14 cellular contexts compared by ENCODE assay signal in genomic region chr9:130779153-130779855, GRCh38. TPM values are rescaled to one million over a fixed set of nuclear protein-coding genes. Genes with fewer than 3 reads are reported as not detected.
DNase-seq lines count a peak whose midpoint lies in the region; ATAC-seq and TF ChIP-seq lines count a peak whose summit lies in the region.
"Had no signal": no experiment of that assay in that cellular context is flagged by ENCODE, and none has a peak within 500 bp of the region (broad histone marks: within the 10 kb centered on the region; RNA-seq: fewer than 3 reads in every experiment).

No MANE protein-coding gene starts in this region.

- H4K20me1 ChIP-seq in fibroblast of lung (ENCODE audit: control insufficient read depth, extremely low read depth, insufficient read depth, low read length) = no peaks in the 10 kb centered on the region

- intact Hi-C loops in prostate gland (cut with DNase I) = no loop called here

- peaks cover 57% of the 10 kb centered on the region for H3K79me2 ChIP-seq in ACC112 (ENCODE audit: control insufficient read depth, insufficient read depth, low read length, unreplicated experiment)
- peaks cover 36% of the 10 kb centered on the region for H3K79me2 ChIP-seq in fibroblast of lung (ENCODE audit: control insufficient read depth, insufficient read depth, low read length)

- peaks cover 10% of the 10 kb centered on the region for H3K4me1 Mint-ChIP-seq in activated T-helper 17 cell treated with anti-CD3 and anti-CD28 coated beads, Interleukin-2, amount 50 U/mL, for 72 hours

- no peak for TF ChIP-seq POLR2A in prostate gland (IDR thresholded peaks at IDR 0.05)

- DNase-seq in MG63 (peak; percentile 28), fibroblast of lung (ENCODE audit: low read depth in 2 of 2) (peak; percentile 54 to 62), prostate gland (ENCODE audit: low spot score) (no peak), NCI-H510A treated with DMSO at 0.1 percent for 48 hours (lab: John Stamatoyannopoulos, UW) (no peak)
- no peak for DNase-seq in stimulated activated CD8-positive, alpha-beta memory T cell treated with anti-CD3 and anti-CD28 coated beads, Interleukin-4, amount 100 ng/mL, for 48 hours
- DNase-seq: foreskin melanocyte, natural killer cell, NCI-H2107 had no signal

- no peak overlapping the region for H3K4me3 ChIP-seq in ACC112 (ENCODE audit: low read depth, low read length)
- H3K4me3 ChIP-seq in MG63 = no peak overlapping the region
- H3K4me3 ChIP-seq in fibroblast of lung (replicated peaks in 1 of 4; ENCODE audit: control extremely low read depth in 1 of 4, insufficient read depth in 1 of 4, low read depth in 3 of 4, low read length in 4 of 4) = no peak overlapping the region
- no peak overlapping the region for H3K4me3 ChIP-seq in prostate gland

- H3K36me3 Mint-ChIP-seq in activated T-helper 17 cell treated with anti-CD3 and anti-CD28 coated beads, Interleukin-2, amount 50 U/mL, for 72 hours (ENCODE audit: low read depth) = no peaks in the 10 kb centered on the region

- ATAC-seq in GM21381 (IDR thresholded peaks at IDR 0.05; ENCODE audit: unreplicated experiment) = no peak
- no peak for ATAC-seq in activated T-helper 17 cell treated with anti-CD3 and anti-CD28 coated beads, Interleukin-2, amount 50 U/mL, for 72 hours (replicated peaks)
- ATAC-seq: natural killer cell had no signal

- H3K9me3 ChIP-seq in MG63 (peaks cover 14% of the 10 kb centered on the region), fibroblast of lung (ENCODE audit: control insufficient read depth, insufficient read depth, low read depth, low read length) (no peaks in the 10 kb centered on the region), prostate gland (no peaks in the 10 kb centered on the region)
- H3K9me3 ChIP-seq: thoracic aorta had no signal

- peaks cover 45% of the 10 kb centered on the region for H3K4me1 ChIP-seq in ACC112 (ENCODE audit: control insufficient read depth, insufficient read depth, low read length, unreplicated experiment)
- peaks cover 38% of the 10 kb centered on the region for H3K4me1 ChIP-seq in fibroblast of lung (ENCODE audit: control insufficient read depth, extremely low read depth, insufficient read depth, low read length)
- peaks cover 4% of the 10 kb centered on the region for H3K4me1 ChIP-seq in prostate gland (replicated peaks)

- 35% methylated on average over 9 of the region's 9 CpGs for WGBS in prostate gland

- H3K27me3 Mint-ChIP-seq in activated T-helper 17 cell treated with anti-CD3 and anti-CD28 coated beads, Interleukin-2, amount 50 U/mL, for 72 hours = no peaks in the 10 kb centered on the region
- H3K27me3 Mint-ChIP-seq: activated naive CD8-positive, alpha-beta T cell; B cell had no signal

- H3K27me3 ChIP-seq in ACC112 (ENCODE audit: insufficient read depth, low read length) (no peaks in the 10 kb centered on the region), MG63 (no peaks in the 10 kb centered on the region), fibroblast of lung (ENCODE audit: control insufficient read depth, insufficient read depth, low read length) (no peaks in the 10 kb centered on the region), prostate gland (replicated peaks; ENCODE audit: insufficient read depth) (no peaks in the 10 kb centered on the region)

- peak overlapping the region; percentile 16 for H3K9ac ChIP-seq in fibroblast of lung (ENCODE audit: insufficient read depth, low read length)

- no peak overlapping the region for H3K27ac Mint-ChIP-seq in activated T-helper 17 cell treated with anti-CD3 and anti-CD28 coated beads, Interleukin-2, amount 50 U/mL, for 72 hours
- H3K27ac Mint-ChIP-seq: activated naive CD8-positive, alpha-beta T cell; B cell; natural killer cell had no signal

- no peaks in the 10 kb centered on the region for H3K9me3 Mint-ChIP-seq in activated T-helper 17 cell treated with anti-CD3 and anti-CD28 coated beads, Interleukin-2, amount 50 U/mL, for 72 hours

- H3K4me2 ChIP-seq in fibroblast of lung (ENCODE audit: extremely low read depth, insufficient read depth, low read length) = peak overlapping the region; percentile 75

- H3K36me3 ChIP-seq in ACC112 (ENCODE audit: insufficient read depth, low read length) = peaks cover 8% of the 10 kb centered on the region
- no peaks in the 10 kb centered on the region; the same call in 1 of the 2 replicates for H3K36me3 ChIP-seq in MG63
- H3K36me3 ChIP-seq in fibroblast of lung (ENCODE audit: control insufficient read depth, insufficient read depth, low read length) = no peaks in the 10 kb centered on the region
- no peaks in the 10 kb centered on the region for H3K36me3 ChIP-seq in prostate gland
- H3K36me3 ChIP-seq: thoracic aorta had no signal

- TF ChIP-seq CTCF in fibroblast of lung (conservative IDR thresholded peaks at IDR 0.05 in 1 of 2, IDR thresholded peaks at IDR 0.05 in 1 of 2; ENCODE audit: low read depth in 1 of 2, low read length in 2 of 2) (no peak), prostate gland (IDR thresholded peaks at IDR 0.05) (no peak)

- H3K27ac ChIP-seq in ACC112 (ENCODE audit: low read depth, low read length) (peak overlapping the region; percentile 99), fibroblast of lung (ENCODE audit: insufficient read depth, low read length) (peak overlapping the region; percentile 96), prostate gland (peak overlapping the region; percentile 70 to 80)

- no peak overlapping the region for H3K4me3 Mint-ChIP-seq in activated T-helper 17 cell treated with anti-CD3 and anti-CD28 coated beads, Interleukin-2, amount 50 U/mL, for 72 hours
- H3K4me3 Mint-ChIP-seq: activated naive CD8-positive, alpha-beta T cell; B cell; natural killer cell had no signal

- H2AFZ ChIP-seq in ACC112 (ENCODE audit: low read length, unreplicated experiment) (no peak overlapping the region), fibroblast of lung (ENCODE audit: low read length) (no peak overlapping the region)

RNA-seq across cellular contexts. Expression of gene ABL1, which starts 55.8 kb away (rescaled TPM):
- total RNA-seq in MG63 (2014; rRNA removed; shearing (Covaris generic); ENCODE audit: low replicate concordance) = 24.2 and 24.7 TPM in 2 replicates
- total RNA-seq in fibroblast of lung = 47.8 and 65.4 TPM in 2 replicates
- polyA plus RNA-seq in fibroblast of lung = 44.3 and 46.6 TPM in 2 replicates
- polyA plus RNA-seq in fibroblast of lung (2012) = 61.9 and 70.2 TPM in 2 replicates
- polyA minus RNA-seq in fibroblast of lung (ENCODE audit: low replicate concordance) = 142 and 174 TPM in 2 replicates
- total RNA-seq in prostate gland = 10 to 100 TPM; 48.2 to 73.4 TPM
- total RNA-seq in activated T-helper 17 cell treated with anti-CD3 and anti-CD28 coated beads, Interleukin-2, amount 50 U/mL, for 72 hours = 10 to 100 TPM; 19.5 to 35.9 TPM

Comparison
In these comparisons a context has a peak if more than half of its experiments do, and no peak if none do; other contexts are left out.
1. DNase-seq: peak in MG63 (single experiment) and fibroblast of lung (2 of 2); none in prostate gland (single experiment), stimulated activated CD8-positive, alpha-beta memory T cell treated with anti-CD3 and anti-CD28 coated beads, Interleukin-4, amount 100 ng/mL, for 48 hours (single experiment) and NCI-H510A treated with DMSO at 0.1 percent for 48 hours (single experiment).
2. Peak in every context shown above with its lines, with median percentiles within 50 percentile points of each other: H3K27ac ChIP-seq.